19 cellular contexts compared by ENCODE assay signal in genomic region chr10:95516774-95517373, GRCh38. TPM values are rescaled to one million over a fixed set of nuclear protein-coding genes. Genes with fewer than 3 reads are reported as not detected.
DNase-seq lines count a peak whose midpoint lies in the region; FAIRE-seq and TF ChIP-seq lines count a peak whose summit lies in the region.
"Had no signal": no experiment of that assay in that cellular context is flagged by ENCODE, and none has a peak within 500 bp of the region (broad histone marks: within the 10 kb centered on the region; RNA-seq: fewer than 3 reads in every experiment).

No MANE protein-coding gene starts in this region.

- H3K23ac ChIP-seq in mesenchymal stem cell (ENCODE audit: low read length in 2 of 2), result no peak overlapping the region

- H3K18ac ChIP-seq in mesenchymal stem cell (ENCODE audit: low read depth in 1 of 2, low read length in 2 of 2), result no peak overlapping the region

- H3K36me3 ChIP-seq in mesenchymal stem cell (ENCODE audit: control insufficient read depth in 1 of 2, insufficient read depth in 2 of 2, low read depth in 1 of 2, low read length in 2 of 2), result no peaks in the 10 kb centered on the region
- H3K36me3 ChIP-seq in stomach, result no peaks in the 10 kb centered on the region
- H3K36me3 ChIP-seq: adrenal gland had no signal

- H4K91ac ChIP-seq in mesenchymal stem cell (ENCODE audit: low read length), result no peak overlapping the region

- FAIRE-seq in RCC 7860 (lab: Jason Lieb, UNC), result peak; percentile 97
- FAIRE-seq: TTC549 had no signal

- H3K27ac ChIP-seq in dorsolateral prefrontal cortex (peak overlapping the region in 48 of 59 donors; percentile 0 to 94 (median 77)), mesenchymal stem cell (ENCODE audit: low read length, poor library complexity, severe bottlenecking) (peak overlapping the region; percentile 71), stomach (peak overlapping the region; percentile 83 to 95 (median 86))

- H4K8ac ChIP-seq in mesenchymal stem cell (ENCODE audit: low read length), result no peak overlapping the region

- H3K4me1 ChIP-seq in mesenchymal stem cell (ENCODE audit: control insufficient read depth, insufficient read depth, low read depth, low read length) (peaks cover 13% of the 10 kb centered on the region), stomach (peaks cover 60 to 98% (median 78%) of the 10 kb centered on the region in 4 donors)

- DNase-seq in RCC 7860 (ENCODE audit: low spot score) (peak; percentile 75), dorsolateral prefrontal cortex (no peak), mesenchymal stem cell (no peak), stomach (no peak), GM10266 (ENCODE audit: extremely low spot score) (no peak), NCI-H1105 treated with DMSO at 0.1 percent for 48 hours (lab: John Stamatoyannopoulos, UW) (no peak), NCI-H345 (lab: John Stamatoyannopoulos, UW) (no peak), NCI-H69 (lab: John Stamatoyannopoulos, UW) (no peak)
- DNase-seq: activated CD4-positive, alpha-beta T cell treated with anti-CD3 and anti-CD28 coated beads, Interleukin-2, amount 50 U/mL, for 1 hour; activated CD8-positive, alpha-beta memory T cell treated with anti-CD3 and anti-CD28 coated beads, Interleukin-2, amount 50 U/mL, for 48 hours; activated effector memory CD4-positive, alpha-beta T cell treated with anti-CD3 and anti-CD28 coated beads, Interleukin-2, amount 50 U/mL, for 16 hours; adrenal gland; central memory CD4-positive, alpha-beta T cell; DND-41; effector memory CD4-positive, alpha-beta T cell; hippocampal formation; mesendoderm; NCI-H2029 had no signal

- no peak overlapping the region for H2AFZ ChIP-seq in mesenchymal stem cell (ENCODE audit: low read depth, low read length)

- TF ChIP-seq EP300 in stomach (IDR thresholded peaks at IDR 0.05), result no peak

- H3K4ac ChIP-seq in mesenchymal stem cell (ENCODE audit: low read depth in 1 of 2, low read length in 2 of 2), result no peak overlapping the region

- peak overlapping the region; percentile 57 for H2AK5ac ChIP-seq in mesenchymal stem cell (ENCODE audit: low read length, severe bottlenecking)

- H3K9ac ChIP-seq in mesenchymal stem cell (ENCODE audit: low read length), result no peak overlapping the region

- H3K79me1 ChIP-seq in mesenchymal stem cell (replicated peaks; ENCODE audit: low read length, poor library complexity, severe bottlenecking), result no peaks in the 10 kb centered on the region

- H3K4me3 ChIP-seq in dorsolateral prefrontal cortex (no peak overlapping the region), mesenchymal stem cell (ENCODE audit: insufficient read depth in 1 of 2, low read depth in 1 of 2, low read length in 2 of 2) (no peak overlapping the region), stomach (no peak overlapping the region)
- H3K4me3 ChIP-seq: adrenal gland had no signal

- H2BK15ac ChIP-seq in mesenchymal stem cell (ENCODE audit: low read depth, poor library complexity, severe bottlenecking), result no peak overlapping the region

- 82% methylated on average over 7 of the region's 7 CpGs for WGBS in mesenchymal stem cell
- WGBS in stomach, 5 donors, result 68 to 85% (median 77%) methylated on average over 7 of the region's 7 CpGs

- TF ChIP-seq CTCF in dorsolateral prefrontal cortex (IDR thresholded peaks at IDR 0.05 in 54 of 56, conservative IDR thresholded peaks at IDR 0.05 in 2 of 56; ENCODE audit: low read depth in 1 of 56, partially characterized antibody in 56 of 56), result no peak
- TF ChIP-seq CTCF in stomach (IDR thresholded peaks at IDR 0.05), result no peak
- TF ChIP-seq CTCF in GM10266 (IDR thresholded peaks at IDR 0.05; ENCODE audit: control insufficient read depth, insufficient read depth, low read depth, missing control alignments), result no peak

- H3K14ac ChIP-seq in mesenchymal stem cell (ENCODE audit: low read length in 2 of 2), result no peak overlapping the region

- no peaks in the 10 kb centered on the region for H3K9me3 ChIP-seq in mesenchymal stem cell (ENCODE audit: control insufficient read depth, low read length)
- H3K9me3 ChIP-seq in stomach, result no peaks in the 10 kb centered on the region
- H3K9me3 ChIP-seq: adrenal gland had no signal

- H3K4me2 ChIP-seq in mesenchymal stem cell (ENCODE audit: low read length, poor library complexity, severe bottlenecking), result no peak overlapping the region

- H3K27me3 ChIP-seq in dorsolateral prefrontal cortex, result no peaks in the 10 kb centered on the region
- H3K27me3 ChIP-seq in mesenchymal stem cell (ENCODE audit: control insufficient read depth in 1 of 2, insufficient read depth in 1 of 2, low read length in 2 of 2), result no peaks in the 10 kb centered on the region
- no peaks in the 10 kb centered on the region for H3K27me3 ChIP-seq in stomach
- H3K27me3 ChIP-seq: adrenal gland had no signal

- H2BK120ac ChIP-seq in mesenchymal stem cell (ENCODE audit: low read depth, low read length), result no peak overlapping the region

- TF ChIP-seq POLR2A in stomach (IDR thresholded peaks at IDR 0.05), result no peak

- no peak overlapping the region for H2BK12ac ChIP-seq in mesenchymal stem cell (ENCODE audit: low read length in 2 of 2)

- H2BK5ac ChIP-seq in mesenchymal stem cell (ENCODE audit: low read depth, low read length, poor library complexity, severe bottlenecking), result peak overlapping the region; percentile 61

- intact Hi-C loops in dorsolateral prefrontal cortex (cut with DNase I), result no loop called here
- intact Hi-C loops in stomach (cut with DNase I; ENCODE audit: low total_unique reads), result no loop called here

RNA-seq across cellular contexts. Expression of gene SORBS1, which starts 44.3 kb away (rescaled TPM):
- 100 to 1,000 TPM; 191 to 480 (median 308) TPM for total RNA-seq in dorsolateral prefrontal cortex
- 1.4 TPM for polyA plus RNA-seq in mesenchymal stem cell (2013, experiment 1 of 2)
- polyA plus RNA-seq in mesenchymal stem cell (2013, experiment 2 of 2), result 1.2 TPM
- total RNA-seq in stomach, result 100 to 1,000 TPM in 4 of 5 donors, 10 to 100 TPM in 1; 44.9 to 713 (median 440) TPM
- 10 to 100 TPM; 34.4 to 94.8 (median 42.0) TPM for polyA plus RNA-seq in stomach
